Comparison of ENCODE assay signal across 11 cellular contexts in the genomic region with DNA sequence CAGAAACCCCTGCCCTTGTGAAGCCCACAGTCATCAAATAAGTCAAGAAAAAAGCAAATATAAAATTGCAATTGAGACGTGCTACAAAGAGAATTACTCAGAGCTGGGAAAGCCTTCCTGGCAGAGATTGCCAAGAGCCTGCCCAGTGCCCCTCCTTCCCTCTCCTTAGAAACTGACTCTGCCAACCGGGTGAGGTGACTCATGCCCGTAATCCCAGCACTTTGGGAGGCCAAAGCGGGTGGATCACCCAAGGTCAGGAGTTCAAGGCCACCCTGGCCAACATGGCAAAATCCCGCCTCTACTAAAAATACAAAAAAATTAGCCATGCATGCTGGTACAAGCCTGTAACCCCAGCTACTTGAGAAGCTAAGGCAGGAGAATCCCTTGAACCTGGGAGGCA.
A peak's percentile ranks its signal among the peaks of the same experiment; 100 is the strongest.
DNase-seq lines count a peak whose midpoint lies in the region; ATAC-seq, FAIRE-seq and TF ChIP-seq lines count a peak whose summit lies in the region.
"Had no signal": no experiment of that assay in that cellular context is flagged by ENCODE, and none has a peak within 500 bp of the region (broad histone marks: within the 10 kb centered on the region; RNA-seq: fewer than 3 reads in every experiment).

No MANE protein-coding gene starts in this region.

- intact Hi-C loops in Right ventricle myocardium superior (cut with DNase I) (no loop called here), Right ventricle myocardium inferior (cut with DNase I) (no loop called here), left cardiac atrium (cut with DNase I) (no loop called here)
- intact Hi-C loops in activated naive CD4-positive, alpha-beta T cell treated with anti-CD3 and anti-CD28 coated beads for 36 hours (cut with micrococcal nuclease), result loop anchor here (5.0 kb wide), 1 partner anchor 492 kb away; no protein-coding TSS in a partner anchor

- CTCF ChIA-PET in activated CD8-positive, alpha-beta memory T cell treated with anti-CD3 and anti-CD28 coated beads, Interleukin-2, amount 10 ng/mL, durations not matched to agents 7 days and 5 days (lab: Charles Lee), result no interaction called here
- CTCF ChIA-PET in activated naive CD4-positive, alpha-beta T cell treated with anti-CD3 and anti-CD28 coated beads for 36 hours (lab: Charles Lee), result no interaction called here

- DNase-seq in Right ventricle myocardium superior (no peak), Right ventricle myocardium inferior (ENCODE audit: missing footprints) (no peak), left cardiac atrium (peak; percentile 64), urothelium cell line (ENCODE audit: low spot score) (peak; percentile 76)
- peak; percentile 34 for DNase-seq in activated CD8-positive, alpha-beta memory T cell treated with anti-CD3 and anti-CD28 coated beads, Interleukin-2, amount 10 ng/mL, durations not matched to agents 7 days and 5 days
- DNase-seq in effector memory CD8-positive, alpha-beta T cell, result no peak
- DNase-seq in activated naive CD4-positive, alpha-beta T cell treated with anti-CD3 and anti-CD28 coated beads for 36 hours, result no peak
- DNase-seq: activated CD4-positive, alpha-beta T cell treated with anti-CD3 and anti-CD28 coated beads for 48 hours had no signal

- no peaks in the 10 kb centered on the region for H3K9me3 Mint-ChIP-seq in activated CD8-positive, alpha-beta memory T cell treated with anti-CD3 and anti-CD28 coated beads, Interleukin-2, amount 10 ng/mL, durations not matched to agents 7 days and 5 days (ENCODE audit: low read depth)
- H3K9me3 Mint-ChIP-seq in effector memory CD8-positive, alpha-beta T cell, result no peaks in the 10 kb centered on the region
- H3K9me3 Mint-ChIP-seq in activated naive CD4-positive, alpha-beta T cell treated with anti-CD3 and anti-CD28 coated beads for 36 hours, result no peaks in the 10 kb centered on the region

- TF ChIP-seq POLR2A in GM18505 (IDR thresholded peaks at IDR 0.05; ENCODE audit: borderline replicate concordance, extremely low read depth, insufficient read depth, insufficient read length), result no peak

- ATAC-seq in Right ventricle myocardium superior (ENCODE audit: poor library complexity), result peak; percentile 72
- ATAC-seq in Right ventricle myocardium inferior, result no peak
- ATAC-seq in activated CD8-positive, alpha-beta memory T cell treated with anti-CD3 and anti-CD28 coated beads, Interleukin-2, amount 10 ng/mL, durations not matched to agents 7 days and 5 days, result no peak
- ATAC-seq in left cardiac atrium, result peak; percentile 70 to 94
- no peak for ATAC-seq in effector memory CD8-positive, alpha-beta T cell (replicated peaks)
- ATAC-seq in GM18505 (IDR thresholded peaks at IDR 0.05; ENCODE audit: unreplicated experiment), result no peak
- ATAC-seq: K562 had no signal

- peaks cover 20% of the 10 kb centered on the region for H3K27me3 Mint-ChIP-seq in activated CD8-positive, alpha-beta memory T cell treated with anti-CD3 and anti-CD28 coated beads, Interleukin-2, amount 10 ng/mL, durations not matched to agents 7 days and 5 days
- H3K27me3 Mint-ChIP-seq in effector memory CD8-positive, alpha-beta T cell, result peaks cover 38 to 78% of the 10 kb centered on the region in 2 donors
- H3K27me3 Mint-ChIP-seq in activated naive CD4-positive, alpha-beta T cell treated with anti-CD3 and anti-CD28 coated beads for 36 hours (ENCODE audit: low read depth), result peaks cover 32% of the 10 kb centered on the region

- no peak for FAIRE-seq in urothelium cell line (lab: Jason Lieb, UNC)
- FAIRE-seq: K562 had no signal

- no peaks in the 10 kb centered on the region for H3K36me3 Mint-ChIP-seq in activated CD8-positive, alpha-beta memory T cell treated with anti-CD3 and anti-CD28 coated beads, Interleukin-2, amount 10 ng/mL, durations not matched to agents 7 days and 5 days
- H3K36me3 Mint-ChIP-seq in effector memory CD8-positive, alpha-beta T cell (ENCODE audit: insufficient read depth), result no peaks in the 10 kb centered on the region
- H3K36me3 Mint-ChIP-seq in activated naive CD4-positive, alpha-beta T cell treated with anti-CD3 and anti-CD28 coated beads for 36 hours (ENCODE audit: low read depth), result no peaks in the 10 kb centered on the region

- H3K27ac Mint-ChIP-seq in activated CD8-positive, alpha-beta memory T cell treated with anti-CD3 and anti-CD28 coated beads, Interleukin-2, amount 10 ng/mL, durations not matched to agents 7 days and 5 days, result no peak overlapping the region
- no peak overlapping the region for H3K27ac Mint-ChIP-seq in effector memory CD8-positive, alpha-beta T cell
- H3K27ac Mint-ChIP-seq in activated naive CD4-positive, alpha-beta T cell treated with anti-CD3 and anti-CD28 coated beads for 36 hours, result no peak overlapping the region
- H3K27ac Mint-ChIP-seq: B cell had no signal

- no peak overlapping the region for H3K4me3 Mint-ChIP-seq in activated CD8-positive, alpha-beta memory T cell treated with anti-CD3 and anti-CD28 coated beads, Interleukin-2, amount 10 ng/mL, durations not matched to agents 7 days and 5 days
- H3K4me3 Mint-ChIP-seq in effector memory CD8-positive, alpha-beta T cell, result no peak overlapping the region
- no peak overlapping the region for H3K4me3 Mint-ChIP-seq in activated naive CD4-positive, alpha-beta T cell treated with anti-CD3 and anti-CD28 coated beads for 36 hours
- H3K4me3 Mint-ChIP-seq: B cell had no signal

- no peaks in the 10 kb centered on the region for H3K4me1 Mint-ChIP-seq in activated CD8-positive, alpha-beta memory T cell treated with anti-CD3 and anti-CD28 coated beads, Interleukin-2, amount 10 ng/mL, durations not matched to agents 7 days and 5 days
- H3K4me1 Mint-ChIP-seq in effector memory CD8-positive, alpha-beta T cell (ENCODE audit: low read depth in 2 of 2), result no peaks in the 10 kb centered on the region
- H3K4me1 Mint-ChIP-seq in activated naive CD4-positive, alpha-beta T cell treated with anti-CD3 and anti-CD28 coated beads for 36 hours (ENCODE audit: low read depth), result no peaks in the 10 kb centered on the region
- H3K4me1 Mint-ChIP-seq: B cell had no signal

Comparison
In these comparisons a context has a peak if more than half of its experiments do, and no peak if none do; other contexts are left out.
1. ATAC-seq: peak in Right ventricle myocardium superior (single experiment) and left cardiac atrium (2 of 2); none in Right ventricle myocardium inferior (single experiment), activated CD8-positive, alpha-beta memory T cell treated with anti-CD3 and anti-CD28 coated beads, Interleukin-2, amount 10 ng/mL, durations not matched to agents 7 days and 5 days (single experiment), effector memory CD8-positive, alpha-beta T cell (single experiment) and GM18505 (single experiment).
2. DNase-seq: peak in activated CD8-positive, alpha-beta memory T cell treated with anti-CD3 and anti-CD28 coated beads, Interleukin-2, amount 10 ng/mL, durations not matched to agents 7 days and 5 days (single experiment), left cardiac atrium (single experiment) and urothelium cell line (single experiment); none in Right ventricle myocardium superior (single experiment), Right ventricle myocardium inferior (single experiment), effector memory CD8-positive, alpha-beta T cell (0 of 3) and activated naive CD4-positive, alpha-beta T cell treated with anti-CD3 and anti-CD28 coated beads for 36 hours (single experiment).